In the genomic region with DNA sequence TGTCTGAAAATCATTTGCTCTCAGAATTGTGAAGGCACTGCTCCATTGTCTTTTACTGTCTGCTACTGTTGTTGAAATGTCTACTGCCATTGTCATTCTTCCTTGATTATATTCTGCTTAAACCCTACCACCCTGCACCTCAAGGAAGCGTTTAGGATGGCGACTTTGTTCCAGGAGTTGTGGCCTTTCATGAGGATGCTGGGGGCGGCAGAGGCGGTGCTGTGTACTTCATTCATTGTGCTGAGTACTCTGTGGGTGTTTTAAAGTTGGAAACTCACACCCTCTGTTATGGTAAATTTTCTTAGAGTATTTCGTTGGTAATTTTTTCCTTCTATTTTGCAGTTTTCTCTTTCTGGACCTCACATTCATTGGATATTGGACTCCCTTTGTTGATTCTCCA, we compare ENCODE assay signal across 32 cellular contexts.
"Had no signal": no experiment of that assay in that cellular context is flagged by ENCODE, and none has a peak within 500 bp of the region (broad histone marks: within the 10 kb centered on the region; RNA-seq: fewer than 3 reads in every experiment).

No MANE protein-coding gene starts in this region.

- H3K4me3 ChIP-seq: ascending aorta, breast epithelium, cardiac muscle cell, coronary artery, dorsolateral prefrontal cortex had no signal

- ATAC-seq: activated CD4-positive, alpha-beta T cell treated with anti-CD3 and anti-CD28 coated beads for 36 hours; activated naive CD4-positive, alpha-beta T cell treated with anti-CD3 and anti-CD28 coated beads, Interleukin-2, amount 50 U/mL, for 72 hours; activated T-cell treated with anti-CD3 and anti-CD28 coated beads, Interleukin-2, amount 50 U/mL, for 72 hours; esophagus mucosa; T-helper 17 cell had no signal

- H3K4me1 ChIP-seq: ascending aorta, breast epithelium had no signal

- H3K27ac Mint-ChIP-seq: activated CD4-positive, alpha-beta memory T cell treated with anti-CD3 and anti-CD28 coated beads, Interleukin-2, amount 10 ng/mL, durations not matched to agents 7 days and 5 days; activated CD4-positive, alpha-beta T cell treated with anti-CD3 and anti-CD28 coated beads for 36 hours; activated CD4-positive, alpha-beta T cell treated with anti-CD3 and anti-CD28 coated beads, Interleukin-2, amount 10 ng/mL, durations not matched to agents 24 days and 14 days; activated naive CD4-positive, alpha-beta T cell treated with anti-CD3 and anti-CD28 coated beads, Interleukin-2, amount 10 ng/mL, durations not matched to agents 7 days and 5 days; activated naive CD4-positive, alpha-beta T cell treated with anti-CD3 and anti-CD28 coated beads, Interleukin-2, amount 50 U/mL, for 72 hours; activated naive CD8-positive, alpha-beta T cell treated with anti-CD3 and anti-CD28 coated beads, Interleukin-2, amount 10 ng/mL, durations not matched to agents 7 days and 5 days; activated T-cell treated with anti-CD3 and anti-CD28 coated beads, Interleukin-2, amount 50 U/mL, for 24 hours; activated T-cell treated with anti-CD3 and anti-CD28 coated beads, Interleukin-2, amount 50 U/mL, for 72 hours; brain; dendritic cell treated with granulocyte-macrophage colony-stimulating factor and Interleukin-4, amounts not matched to agents 40 ng/mL and 50 ng/mL, for 4 days; endodermal cell; T-helper 17 cell; T-helper 2 cell treated with Interferon-gamma antibody and Interleukin-4, amounts not matched to agents 5 μg/mL and 100 μg/mL, for 36 hours had no signal

- H3K27ac ChIP-seq: ascending aorta, breast epithelium, cardiac muscle cell, coronary artery, dorsolateral prefrontal cortex, WERI-Rb-1 had no signal

- DNase-seq: activated CD4-positive, alpha-beta memory T cell treated with anti-CD3 and anti-CD28 coated beads, Interleukin-2, amount 10 ng/mL, durations not matched to agents 7 days and 5 days; activated CD4-positive, alpha-beta T cell treated with anti-CD3 and anti-CD28 coated beads for 36 hours; activated CD4-positive, alpha-beta T cell treated with anti-CD3 and anti-CD28 coated beads, Interleukin-2, amount 10 ng/mL, durations not matched to agents 24 days and 14 days; activated CD4-positive, alpha-beta T cell treated with anti-CD3 and anti-CD28 coated beads, Interleukin-2, amount 50 U/mL, for 4 hours; activated CD4-positive, CD25-positive, alpha-beta regulatory T cell; activated CD4-positive, CD25-positive, alpha-beta regulatory T cell treated with anti-CD3 and anti-CD28 coated beads, Interleukin-2, amount 50 U/mL, for 72 hours; activated CD8-positive, alpha-beta memory T cell treated with anti-CD3 and anti-CD28 coated beads, Interleukin-2, amount 50 U/mL, for 48 hours; activated gamma-delta T cell; activated naive CD4-positive, alpha-beta T cell; activated naive CD4-positive, alpha-beta T cell treated with anti-CD3 and anti-CD28 coated beads, Interleukin-2, amount 10 ng/mL, durations not matched to agents 7 days and 5 days; activated naive CD8-positive, alpha-beta T cell treated with anti-CD3 and anti-CD28 coated beads, Interleukin-2, amount 10 ng/mL, durations not matched to agents 7 days and 5 days; activated T-cell treated with anti-CD3 and anti-CD28 coated beads for 4 hours; activated T-cell treated with anti-CD3 and anti-CD28 coated beads, Interleukin-2, amount 50 U/mL, for 24 hours; activated T-cell treated with anti-CD3 and anti-CD28 coated beads, Interleukin-2, amount 50 U/mL, for 72 hours; central memory CD4-positive, alpha-beta T cell; dorsolateral prefrontal cortex; effector memory CD4-positive, alpha-beta T cell; endodermal cell; foreskin fibroblast; T-helper 1 cell; T-helper 17 cell; T1000; WERI-Rb-1 had no signal

- H3K36me3 Mint-ChIP-seq: activated naive CD4-positive, alpha-beta T cell treated with anti-CD3 and anti-CD28 coated beads, Interleukin-2, amount 10 ng/mL, durations not matched to agents 7 days and 5 days; activated naive CD4-positive, alpha-beta T cell treated with anti-CD3 and anti-CD28 coated beads, Interleukin-2, amount 50 U/mL, for 72 hours; activated naive CD8-positive, alpha-beta T cell treated with anti-CD3 and anti-CD28 coated beads, Interleukin-2, amount 10 ng/mL, durations not matched to agents 7 days and 5 days had no signal

- H3K27me3 Mint-ChIP-seq: activated CD4-positive, alpha-beta T cell treated with anti-CD3 and anti-CD28 coated beads, Interleukin-2, amount 10 ng/mL, durations not matched to agents 24 days and 14 days; activated naive CD4-positive, alpha-beta T cell treated with anti-CD3 and anti-CD28 coated beads, Interleukin-2, amount 10 ng/mL, durations not matched to agents 7 days and 5 days; dendritic cell treated with granulocyte-macrophage colony-stimulating factor and Interleukin-4, amounts not matched to agents 40 ng/mL and 50 ng/mL, for 4 days had no signal

- H3K9me3 ChIP-seq: ascending aorta, breast epithelium had no signal

- H3K4me3 Mint-ChIP-seq: activated CD4-positive, alpha-beta memory T cell treated with anti-CD3 and anti-CD28 coated beads, Interleukin-2, amount 10 ng/mL, durations not matched to agents 7 days and 5 days; activated CD4-positive, alpha-beta T cell treated with anti-CD3 and anti-CD28 coated beads for 36 hours; activated CD4-positive, alpha-beta T cell treated with anti-CD3 and anti-CD28 coated beads, Interleukin-2, amount 10 ng/mL, durations not matched to agents 24 days and 14 days; activated naive CD4-positive, alpha-beta T cell treated with anti-CD3 and anti-CD28 coated beads, Interleukin-2, amount 10 ng/mL, durations not matched to agents 7 days and 5 days; activated naive CD8-positive, alpha-beta T cell treated with anti-CD3 and anti-CD28 coated beads, Interleukin-2, amount 10 ng/mL, durations not matched to agents 7 days and 5 days; activated T-cell treated with anti-CD3 and anti-CD28 coated beads, Interleukin-2, amount 50 U/mL, for 24 hours; activated T-cell treated with anti-CD3 and anti-CD28 coated beads, Interleukin-2, amount 50 U/mL, for 72 hours; brain; dendritic cell treated with granulocyte-macrophage colony-stimulating factor and Interleukin-4, amounts not matched to agents 40 ng/mL and 50 ng/mL, for 4 days; endodermal cell; T-helper 17 cell; T-helper 2 cell treated with Interferon-gamma antibody and Interleukin-4, amounts not matched to agents 5 μg/mL and 100 μg/mL, for 36 hours had no signal

- H3K36me3 ChIP-seq: ascending aorta, breast epithelium, cardiac muscle cell, WERI-Rb-1 had no signal

- H3K4me1 Mint-ChIP-seq: activated CD4-positive, alpha-beta memory T cell treated with anti-CD3 and anti-CD28 coated beads, Interleukin-2, amount 10 ng/mL, durations not matched to agents 7 days and 5 days; activated CD4-positive, alpha-beta T cell treated with anti-CD3 and anti-CD28 coated beads for 36 hours; activated CD4-positive, alpha-beta T cell treated with anti-CD3 and anti-CD28 coated beads, Interleukin-2, amount 10 ng/mL, durations not matched to agents 24 days and 14 days; activated naive CD4-positive, alpha-beta T cell treated with anti-CD3 and anti-CD28 coated beads, Interleukin-2, amount 10 ng/mL, durations not matched to agents 7 days and 5 days; activated naive CD8-positive, alpha-beta T cell treated with anti-CD3 and anti-CD28 coated beads, Interleukin-2, amount 10 ng/mL, durations not matched to agents 7 days and 5 days; T-helper 17 cell had no signal

- H3K9me3 Mint-ChIP-seq: activated CD4-positive, alpha-beta memory T cell treated with anti-CD3 and anti-CD28 coated beads, Interleukin-2, amount 10 ng/mL, durations not matched to agents 7 days and 5 days; activated CD4-positive, alpha-beta T cell treated with anti-CD3 and anti-CD28 coated beads, Interleukin-2, amount 10 ng/mL, durations not matched to agents 24 days and 14 days; activated naive CD4-positive, alpha-beta T cell treated with anti-CD3 and anti-CD28 coated beads, Interleukin-2, amount 10 ng/mL, durations not matched to agents 7 days and 5 days; activated naive CD4-positive, alpha-beta T cell treated with anti-CD3 and anti-CD28 coated beads, Interleukin-2, amount 50 U/mL, for 72 hours; activated naive CD8-positive, alpha-beta T cell treated with anti-CD3 and anti-CD28 coated beads, Interleukin-2, amount 10 ng/mL, durations not matched to agents 7 days and 5 days; activated T-cell treated with anti-CD3 and anti-CD28 coated beads, Interleukin-2, amount 50 U/mL, for 24 hours; activated T-cell treated with anti-CD3 and anti-CD28 coated beads, Interleukin-2, amount 50 U/mL, for 72 hours; dendritic cell treated with granulocyte-macrophage colony-stimulating factor and Interleukin-4, amounts not matched to agents 40 ng/mL and 50 ng/mL, for 4 days; endodermal cell; T-helper 2 cell treated with Interferon-gamma antibody and Interleukin-4, amounts not matched to agents 5 μg/mL and 100 μg/mL, for 36 hours had no signal

- H3K27me3 ChIP-seq: ascending aorta, breast epithelium, cardiac muscle cell had no signal
